1 cellular context compared by ENCODE assay signal in the genomic region with DNA sequence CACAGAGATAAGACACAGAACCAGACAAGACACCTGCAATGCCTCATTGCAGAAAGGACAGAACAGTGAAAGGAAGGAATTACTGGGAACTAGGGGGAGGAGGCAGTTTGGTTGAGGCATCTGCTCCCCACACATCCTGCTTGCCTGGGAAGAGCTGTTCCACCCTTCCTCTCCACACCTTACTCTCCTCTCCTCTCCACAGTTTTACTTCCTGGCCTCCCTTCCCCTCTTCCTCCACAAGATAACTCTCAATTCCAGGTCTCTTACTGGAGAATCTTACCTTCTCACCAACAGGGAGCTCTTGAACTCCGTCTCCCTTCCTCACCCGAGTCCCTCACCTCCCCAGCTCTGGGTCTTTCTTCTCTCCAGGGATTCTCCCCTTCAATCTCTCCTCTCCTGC.
TF ChIP-seq lines count a peak whose summit lies in the region.

No MANE protein-coding gene starts in this region.

TF ChIP-seq in A549, 52 proteins besides CTCF, POLR2A, EP300 and RAD21 (continued from another document):
- no peak for TF ChIP-seq ZNF302 (CRISPR knock-in tag; IDR thresholded peaks at IDR 0.05)
